Comparison of ENCODE assay signal across 8 cellular contexts in genomic region chr17:47941246-47941997, GRCh38. TPM values are rescaled to one million over a fixed set of nuclear protein-coding genes. Genes with fewer than 3 reads are reported as not detected.
A peak's percentile ranks its signal among the peaks of the same experiment; 100 is the strongest.
DNase-seq lines count a peak whose midpoint lies in the region; ATAC-seq and TF ChIP-seq lines count a peak whose summit lies in the region.

PNPO (plus strand) TSS chr17:47941571; CDS start chr17:47941676, 105 bp downstream.

- peak; percentile 94 for ATAC-seq in GM21529 (IDR thresholded peaks at IDR 0.05; ENCODE audit: unreplicated experiment)

- H3K27ac Mint-ChIP-seq in IgD-negative memory B cell, result peak within 1 kb of the TSS; percentile 48 to 94 (median 54)

- DNase-seq in DMS153 (lab: John Stamatoyannopoulos, UW) (peak; percentile 94), OCI-M2 (lab: John Stamatoyannopoulos, UW; ENCODE audit: unreplicated experiment) (peak; percentile 74), activated T-cell treated with anti-CD3 and anti-CD28 coated beads for 48 hours (ENCODE audit: low read depth) (peak; percentile 91), epithelial cell of proximal tubule (ENCODE audit: low read depth) (peak; percentile 96), mucosa of gallbladder (ENCODE audit: low spot score) (peak; percentile 97)
- peak; percentile 87 to 93 for DNase-seq in stimulated activated CD8-positive, alpha-beta memory T cell treated with anti-CD3 and anti-CD28 coated beads, Interleukin-4, amount 100 ng/mL, for 4 hours (ENCODE audit: low read depth in 2 of 2, low spot score in 1 of 2)

- H3K4me1 Mint-ChIP-seq in IgD-negative memory B cell, result peaks cover 5 to 27% (median 11%) of the 10 kb centered on the region in 3 donors

- no peaks in the 10 kb centered on the region for H3K9me3 Mint-ChIP-seq in IgD-negative memory B cell

- TF ChIP-seq CTCF in epithelial cell of proximal tubule (conservative IDR thresholded peaks at IDR 0.05; ENCODE audit: low read depth, low read length), result peak; percentile 26

- no peaks in the 10 kb centered on the region for H3K27me3 Mint-ChIP-seq in IgD-negative memory B cell

- peak within 1 kb of the TSS; percentile 90 for H3K4me3 ChIP-seq in epithelial cell of proximal tubule (ENCODE audit: low read depth, low read length)

- H3K36me3 Mint-ChIP-seq in IgD-negative memory B cell, result peaks cover 1% of the 10 kb centered on the region

- peak within 1 kb of the TSS; percentile 61 to 95 (median 92) for H3K4me3 Mint-ChIP-seq in IgD-negative memory B cell

RNA-seq across cellular contexts. Expression of gene PNPO, which starts in this region (rescaled TPM):
- polyA plus RNA-seq in IgD-negative memory B cell, result 17.4 TPM
- total RNA-seq in epithelial cell of proximal tubule, result 39.5 and 47.6 TPM in 2 replicates
- 43.2 TPM for total RNA-seq in mucosa of gallbladder

Comparison
In these comparisons a context has a peak if more than half of its experiments do, and no peak if none do; other contexts are left out.
1. Peak in every context shown above with its lines: DNase-seq, ATAC-seq and H3K4me3 ChIP-seq.